Comparison of ENCODE assay signal across 11 cellular contexts in genomic region chr20:48359692-48360337, GRCh38.
DNase-seq lines count a peak whose midpoint lies in the region; ATAC-seq and TF ChIP-seq lines count a peak whose summit lies in the region.
"Had no signal": no experiment of that assay in that cellular context is flagged by ENCODE, and none has a peak within 500 bp of the region (broad histone marks: within the 10 kb centered on the region; RNA-seq: fewer than 3 reads in every experiment).

No MANE protein-coding gene starts in this region.

- H3K36me3 ChIP-seq in colonic mucosa = no peaks in the 10 kb centered on the region

- peak; percentile 66 for ATAC-seq in HG03139 (IDR thresholded peaks at IDR 0.05; ENCODE audit: unreplicated experiment)

- WGBS in lower leg skin, 2 donors = 49 to 52% methylated on average over 17 of the region's 17 CpGs

- no peak overlapping the region for H3K27ac ChIP-seq in colonic mucosa

- H3K9me3 ChIP-seq in colonic mucosa = no peaks in the 10 kb centered on the region

- peak overlapping the region; percentile 49 for H3K4me3 ChIP-seq in GM12864 (ENCODE audit: low read depth, low read length)
- H3K4me3 ChIP-seq in colonic mucosa = no peak overlapping the region
- no peak overlapping the region for H3K4me3 ChIP-seq in lower leg skin (ENCODE audit: low read depth, poor library complexity, severe bottlenecking)

- no peak for TF ChIP-seq CTCF in GM12864 (IDR thresholded peaks at IDR 0.05; ENCODE audit: low read depth, low read length, missing control alignments)
- TF ChIP-seq CTCF in GM20000 (IDR thresholded peaks at IDR 0.05; ENCODE audit: extremely low read depth, missing control alignments) = no peak
- TF ChIP-seq CTCF in colonic mucosa (IDR thresholded peaks at IDR 0.05) = no peak
- TF ChIP-seq CTCF in lower leg skin (IDR thresholded peaks at IDR 0.05) = no peak

- DNase-seq in GM12864 (ENCODE audit: low read depth) (peak; percentile 47), GM20000 (ENCODE audit: low spot score) (peak; percentile 79), colonic mucosa (peak; percentile 25), NCI-H1436 (lab: John Stamatoyannopoulos, UW) (no peak), SK-N-DZ (ENCODE audit: low spot score) (no peak), DMS53 (lab: John Stamatoyannopoulos, UW) (no peak), lower leg skin (ENCODE audit: low spot score in 2 of 2) (no peak)
- DNase-seq: CD8-positive, alpha-beta memory T cell; effector memory CD4-positive, alpha-beta T cell; occipital lobe had no signal

- no peak for TF ChIP-seq POLR2A in lower leg skin (IDR thresholded peaks at IDR 0.05)

- no peak overlapping the region for H3K9ac ChIP-seq in colonic mucosa (ENCODE audit: low read depth in 2 of 2, low read length in 2 of 2)

- intact Hi-C loops in colonic mucosa (cut with DNase I) = no loop called here
- intact Hi-C loops in lower leg skin (cut with DNase I; ENCODE audit: low total_unique reads) = no loop called here

- H3K27me3 ChIP-seq in colonic mucosa = no peaks in the 10 kb centered on the region

- no peaks in the 10 kb centered on the region for H3K4me1 ChIP-seq in colonic mucosa

Comparison
In these comparisons a context has a peak if more than half of its experiments do, and no peak if none do; other contexts are left out.
1. DNase-seq: peak in GM12864 (single experiment), GM20000 (single experiment) and colonic mucosa (single experiment); none in NCI-H1436 (single experiment), SK-N-DZ (single experiment), DMS53 (single experiment) and lower leg skin (0 of 2).